34 cellular contexts compared by ENCODE assay signal in the genomic region with DNA sequence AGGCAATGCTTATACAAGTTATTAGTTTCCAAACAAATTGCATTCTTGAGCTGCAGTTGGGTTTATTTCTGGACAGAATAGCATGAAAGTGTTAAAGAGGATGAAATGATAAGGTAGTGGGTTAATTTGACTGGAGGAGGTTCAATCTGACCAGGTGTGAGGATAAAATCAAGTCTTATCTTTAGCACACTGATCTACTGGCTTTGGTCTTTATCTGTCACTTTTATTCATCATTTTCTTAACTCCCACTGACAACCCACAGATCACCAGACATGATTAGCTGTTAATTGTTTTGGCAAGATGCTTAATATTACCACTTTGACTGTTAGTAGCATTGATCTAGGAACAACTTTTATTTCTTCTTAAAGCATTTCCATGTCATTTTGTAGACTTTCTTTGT.
"Had no signal": no experiment of that assay in that cellular context is flagged by ENCODE, and none has a peak within 500 bp of the region (broad histone marks: within the 10 kb centered on the region; RNA-seq: fewer than 3 reads in every experiment).

No MANE protein-coding gene starts in this region.

- H3K9me3 ChIP-seq: MG63 had no signal

- H3K4me3 ChIP-seq: MG63 had no signal

- H3K27me3 ChIP-seq: MG63 had no signal

- DNase-seq: Karpas-422, Kasumi-1, MG63, MM.1S, MV-4-11, NCI-H1048, NCI-H1092, NCI-H1092 treated with DMSO at 0.1 percent for 48 hours, NCI-H1105, NCI-H1105 treated with DMSO at 0.1 percent for 48 hours, NCI-H1417, NCI-H1417 treated with DMSO at 0.1 percent for 48 hours, NCI-H1436, NCI-H1436 treated with DMSO at 0.1 percent for 48 hours, NCI-H146, NCI-H1694, NCI-H1694 treated with DMSO at 0.1 percent for 48 hours, NCI-H187, NCI-H187 treated with DMSO at 0.1 percent for 48 hours, NCI-H1930, NCI-H2029, NCI-H2029 treated with DMSO at 0.1 percent for 48 hours, NCI-H2081, NCI-H2081 treated with DMSO at 0.1 percent for 48 hours, NCI-H2107, NCI-H2171, NCI-H2171 treated with DMSO at 0.1 percent for 48 hours, NCI-H2227 treated with DMSO at 0.1 percent for 48 hours, NCI-H226, NCI-H345, NCI-H446, NCI-H446 treated with DMSO at 0.1 percent for 48 hours, NCI-H510A, NCI-H510A treated with DMSO at 0.1 percent for 48 hours had no signal

- H3K36me3 ChIP-seq: MG63 had no signal
